20 cellular contexts compared by ENCODE assay signal in the genomic region with DNA sequence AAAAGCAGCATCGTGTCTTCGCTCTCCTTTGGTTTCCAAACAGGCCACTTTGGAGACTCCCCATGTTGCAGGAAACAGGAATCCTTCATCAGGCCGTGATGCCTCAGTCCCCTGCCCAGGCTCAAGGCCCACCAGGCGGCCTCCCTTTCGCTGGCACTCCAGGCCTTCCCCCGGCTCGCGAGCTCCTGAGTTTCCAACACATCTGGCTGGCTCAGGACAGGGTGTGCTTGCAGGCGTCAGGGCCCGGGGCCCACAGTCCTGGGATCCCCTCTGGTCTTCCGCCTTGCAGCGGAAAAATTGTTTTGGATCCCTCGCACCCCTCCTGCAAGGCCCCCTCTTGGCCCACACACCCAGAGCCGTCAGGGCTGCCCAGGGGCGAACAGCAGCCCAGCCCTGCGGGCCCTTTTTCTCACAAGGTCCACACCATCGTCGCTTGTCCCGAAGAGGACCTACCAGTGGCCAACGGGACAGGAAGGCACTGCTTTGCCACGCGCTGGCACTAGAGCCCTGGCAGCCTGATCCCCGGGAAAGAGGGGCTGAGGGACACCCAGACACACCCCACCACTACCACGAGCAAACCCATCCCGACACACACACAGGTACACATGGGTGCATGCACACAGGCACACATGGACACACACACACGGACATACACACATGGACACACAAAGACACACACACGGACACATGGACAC.
DNase-seq lines count a peak whose midpoint lies in the region; ATAC-seq and TF ChIP-seq lines count a peak whose summit lies in the region.
"Had no signal": no experiment of that assay in that cellular context is flagged by ENCODE, and none has a peak within 500 bp of the region (broad histone marks: within the 10 kb centered on the region; RNA-seq: fewer than 3 reads in every experiment).

No MANE protein-coding gene starts in this region.

- no peaks in the 10 kb centered on the region for H3K27me3 Mint-ChIP-seq in Caco-2 (ENCODE audit: insufficient read depth, unreplicated experiment)
- peaks cover 19% of the 10 kb centered on the region for H3K27me3 Mint-ChIP-seq in glutamatergic neuron (ENCODE audit: unreplicated experiment)

- in situ Hi-C loops in GM13977 (cut with MboI; ENCODE audit: low pct_unique_long_range_greater_than_20kb, low sequenced_read_pairs, unreplicated experiment), result no loop called here

- no peaks in the 10 kb centered on the region for H3K27me3 ChIP-seq in Caco-2 (replicated peaks; ENCODE audit: control insufficient read depth, insufficient read depth, low read length)
- H3K27me3 ChIP-seq: brain microvascular endothelial cell had no signal

- intact Hi-C loops in Caco-2 (cut with micrococcal nuclease; ENCODE audit: unreplicated experiment), result loop anchor here (1.0 kb wide), 1 partner anchor 960 kb away; no protein-coding TSS in a partner anchor

- H3K4me3 Mint-ChIP-seq in Caco-2 (ENCODE audit: unreplicated experiment), result peak overlapping the region; percentile 14
- peak overlapping the region; percentile 65 for H3K4me3 Mint-ChIP-seq in glutamatergic neuron (ENCODE audit: unreplicated experiment)

- H3K9me3 Mint-ChIP-seq in Caco-2 (ENCODE audit: unreplicated experiment) (peaks cover 24% of the 10 kb centered on the region), glutamatergic neuron (ENCODE audit: unreplicated experiment) (peaks cover 38% of the 10 kb centered on the region)

- no TSS peak for BruUV-seq in Caco-2 (replicated peaks; lab: Mats Ljungman, UMichigan)

- H3K36me3 Mint-ChIP-seq in Caco-2 (ENCODE audit: insufficient read depth, unreplicated experiment) (no peaks in the 10 kb centered on the region), glutamatergic neuron (ENCODE audit: unreplicated experiment) (peaks cover 17% of the 10 kb centered on the region)

- H3K4me3 ChIP-seq in Caco-2 (ENCODE audit: low read depth, low read length), result no peak overlapping the region
- H3K4me3 ChIP-seq: PC-9, SK-N-MC had no signal

- ATAC-seq in omental fat pad (ENCODE audit: low FRiP score) (peak; percentile 73), HG03442 (IDR thresholded peaks at IDR 0.05; ENCODE audit: unreplicated experiment) (no peak)

- POLR2A ChIA-PET in Caco-2 (lab: Charles Lee), result no interaction called here

- peaks cover 6% of the 10 kb centered on the region; the same call in 1 of the 2 replicates for H3K9me3 ChIP-seq in Caco-2

- CTCF ChIA-PET in Caco-2 (lab: Charles Lee), result no interaction called here

- H3K27ac Mint-ChIP-seq in Caco-2 (ENCODE audit: unreplicated experiment), result no peak overlapping the region
- peak overlapping the region; percentile 1 for H3K27ac Mint-ChIP-seq in glutamatergic neuron (ENCODE audit: unreplicated experiment)

- H3K36me3 ChIP-seq in Caco-2 (ENCODE audit: control insufficient read depth, insufficient read depth, low read length), result no peaks in the 10 kb centered on the region
- H3K36me3 ChIP-seq: brain microvascular endothelial cell had no signal

- DNase-seq in Caco-2, result no peak
- DNase-seq in GM13977 (ENCODE audit: low spot score), result peak; percentile 38
- no peak for DNase-seq in glutamatergic neuron
- DNase-seq in omental fat pad (ENCODE audit: low spot score), result no peak
- DNase-seq in NCI-H128 (lab: John Stamatoyannopoulos, UW; ENCODE audit: unreplicated experiment), result no peak
- DNase-seq in activated effector memory CD4-positive, alpha-beta T cell treated with Interleukin-2 at 50 U/mL for 16 hours, result no peak
- DNase-seq: activated CD4-positive, alpha-beta T cell treated with anti-CD3 and anti-CD28 coated beads for 48 hours; activated naive CD4-positive, alpha-beta T cell treated with anti-CD3 and anti-CD28 coated beads, Interleukin-2, amount 50 U/mL, for 16 hours; AML-193; brain microvascular endothelial cell; Calu3; erythroblast; GDM1; NCI-H2029; nucleus accumbens; PC-9; stimulated activated CD4-positive, alpha-beta T cell treated with anti-CD3 and anti-CD28 coated beads, Interleukin-2, amount 100 ng/mL, for 24 hours; substantia nigra had no signal

- no peaks in the 10 kb centered on the region for H3K4me1 ChIP-seq in Caco-2

- H3K4me1 Mint-ChIP-seq in Caco-2 (ENCODE audit: low read depth, unreplicated experiment), result no peaks in the 10 kb centered on the region
- H3K4me1 Mint-ChIP-seq in glutamatergic neuron (ENCODE audit: low read depth, unreplicated experiment), result no peaks in the 10 kb centered on the region

- TF ChIP-seq CTCF in Caco-2 (IDR thresholded peaks at IDR 0.05; ENCODE audit: insufficient read depth in 1 of 2, low read depth in 1 of 2, low read length in 1 of 2, severe bottlenecking in 1 of 2, unreplicated experiment in 1 of 2), result no peak
- no peak for TF ChIP-seq CTCF in GM13977 (IDR thresholded peaks at IDR 0.05; ENCODE audit: extremely low read depth, insufficient read depth, missing control alignments)
- TF ChIP-seq CTCF in glutamatergic neuron (IDR thresholded peaks at IDR 0.05; ENCODE audit: partially characterized antibody, unreplicated experiment), result no peak
- no peak for TF ChIP-seq CTCF in omental fat pad (IDR thresholded peaks at IDR 0.05)
